8 cellular contexts compared by ENCODE assay signal in the genomic region with DNA sequence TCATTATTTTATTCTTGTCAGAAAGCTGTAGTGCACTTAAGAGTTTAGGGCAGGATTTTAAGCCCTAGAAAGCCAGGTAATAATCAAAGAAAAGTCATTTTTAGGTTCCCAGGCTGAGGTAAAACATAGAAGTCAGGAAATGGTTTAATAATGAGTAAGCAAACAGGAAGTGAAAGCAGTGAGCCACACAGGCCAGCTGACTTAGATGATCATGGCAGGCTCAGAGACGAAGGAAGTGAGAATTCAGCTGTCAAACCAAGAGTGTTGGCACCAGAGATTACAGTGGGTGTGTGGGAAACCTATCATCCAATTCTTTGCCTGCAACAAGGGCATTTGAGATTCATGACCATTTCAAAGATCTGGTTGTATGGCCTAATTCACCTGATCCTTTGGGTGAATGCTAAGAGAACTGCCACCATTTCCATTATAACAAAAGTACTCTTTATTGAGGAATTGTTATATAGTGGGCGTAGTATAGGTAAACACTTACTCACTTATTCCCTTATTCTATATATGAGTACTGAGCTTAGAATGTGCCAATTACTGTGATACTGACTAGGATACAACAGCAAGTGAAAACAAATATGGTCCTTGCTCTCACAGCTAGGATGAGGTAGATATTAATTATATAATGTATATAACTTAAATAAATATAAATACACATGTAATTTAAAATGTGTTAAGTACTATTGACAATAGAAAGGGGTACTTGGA.
A peak's percentile ranks its signal among the peaks of the same experiment; 100 is the strongest.
DNase-seq lines count a peak whose midpoint lies in the region; ATAC-seq and TF ChIP-seq lines count a peak whose summit lies in the region.

No MANE protein-coding gene starts in this region.

- TF ChIP-seq CTCF in HEK293 (tag by site-specific recombination; IDR thresholded peaks at IDR 0.05): no peak
- TF ChIP-seq CTCF in glutamatergic neuron (IDR thresholded peaks at IDR 0.05; ENCODE audit: partially characterized antibody, unreplicated experiment): no peak

- no peak overlapping the region for H3K4me3 ChIP-seq in HEK293 (ENCODE audit: low read depth, low read length)
- no peak overlapping the region for H3K4me3 ChIP-seq in MG63

- POLR2A ChIA-PET in HEK293 (lab: Yijun Ruan, JAX): no interaction called here
- POLR2A ChIA-PET in activated CD4-positive, alpha-beta memory T cell treated with anti-CD3 and anti-CD28 coated beads for 36 hours (lab: Charles Lee): no interaction called here

- H3K27me3 Mint-ChIP-seq in activated CD4-positive, alpha-beta memory T cell treated with anti-CD3 and anti-CD28 coated beads for 36 hours: peaks cover 5% of the 10 kb centered on the region
- H3K27me3 Mint-ChIP-seq in glutamatergic neuron (ENCODE audit: unreplicated experiment): peaks cover 2% of the 10 kb centered on the region

- no peak overlapping the region for H3K27ac ChIP-seq in HEK293 (ENCODE audit: extremely low read depth, low read depth, low read length)

- no peaks in the 10 kb centered on the region for H3K36me3 Mint-ChIP-seq in activated CD4-positive, alpha-beta memory T cell treated with anti-CD3 and anti-CD28 coated beads for 36 hours
- peaks cover 4% of the 10 kb centered on the region for H3K36me3 Mint-ChIP-seq in glutamatergic neuron (ENCODE audit: unreplicated experiment)

- H3K9me3 Mint-ChIP-seq in activated CD4-positive, alpha-beta memory T cell treated with anti-CD3 and anti-CD28 coated beads for 36 hours: no peaks in the 10 kb centered on the region
- peaks cover 2% of the 10 kb centered on the region for H3K9me3 Mint-ChIP-seq in glutamatergic neuron (ENCODE audit: unreplicated experiment)

- no peaks in the 10 kb centered on the region for H3K9me3 ChIP-seq in HEK293 (ENCODE audit: control insufficient read depth, insufficient read depth, low read depth, low read length)
- no peaks in the 10 kb centered on the region for H3K9me3 ChIP-seq in MG63

- H3K36me3 ChIP-seq in HEK293 (ENCODE audit: control insufficient read depth in 2 of 2, insufficient read depth in 1 of 2, low read length in 2 of 2): no peaks in the 10 kb centered on the region
- H3K36me3 ChIP-seq in MG63: no peaks in the 10 kb centered on the region

- DNase-seq in MG63 (peak; percentile 42), foreskin melanocyte (peak; percentile 58), mesenteric fat pad (ENCODE audit: low spot score) (no peak), glutamatergic neuron (no peak)
- DNase-seq in activated CD4-positive, alpha-beta memory T cell treated with anti-CD3 and anti-CD28 coated beads for 36 hours: peak; percentile 68
- peak; percentile 16 for DNase-seq in stimulated activated CD4-positive, alpha-beta T cell treated with anti-CD3 and anti-CD28 coated beads, Interleukin-4, amount 100 ng/mL, for 1 hour

- H3K4me1 Mint-ChIP-seq in activated CD4-positive, alpha-beta memory T cell treated with anti-CD3 and anti-CD28 coated beads for 36 hours (ENCODE audit: low read depth): peaks cover 7% of the 10 kb centered on the region
- peaks cover 13% of the 10 kb centered on the region for H3K4me1 Mint-ChIP-seq in glutamatergic neuron (ENCODE audit: low read depth, unreplicated experiment)

- no peaks in the 10 kb centered on the region for H3K27me3 ChIP-seq in MG63

- intact Hi-C loops in activated CD4-positive, alpha-beta memory T cell treated with anti-CD3 and anti-CD28 coated beads for 36 hours (cut with micrococcal nuclease): loop anchor here (1.0 to 10.0 kb wide), 3 partner anchors 93 to 328 kb away; partner anchors contain the start of gene SLAIN1

- peak; percentile 100 for ATAC-seq in GM18505 (IDR thresholded peaks at IDR 0.05; ENCODE audit: unreplicated experiment)

- CTCF ChIA-PET in HEK293 (lab: Yijun Ruan, JAX): no interaction called here
- CTCF ChIA-PET in activated CD4-positive, alpha-beta memory T cell treated with anti-CD3 and anti-CD28 coated beads for 36 hours (lab: Charles Lee): no interaction called here

- no peak overlapping the region for H3K4me3 Mint-ChIP-seq in activated CD4-positive, alpha-beta memory T cell treated with anti-CD3 and anti-CD28 coated beads for 36 hours
- H3K4me3 Mint-ChIP-seq in glutamatergic neuron (ENCODE audit: unreplicated experiment): no peak overlapping the region

- TF ChIP-seq POLR2A in GM18505 (IDR thresholded peaks at IDR 0.05; ENCODE audit: borderline replicate concordance, extremely low read depth, insufficient read depth, insufficient read length): no peak

- no peaks in the 10 kb centered on the region for H3K4me1 ChIP-seq in HEK293 (ENCODE audit: control insufficient read depth, insufficient read depth, low read length)

- no peak overlapping the region for H3K27ac Mint-ChIP-seq in activated CD4-positive, alpha-beta memory T cell treated with anti-CD3 and anti-CD28 coated beads for 36 hours
- H3K27ac Mint-ChIP-seq in glutamatergic neuron (ENCODE audit: unreplicated experiment): no peak overlapping the region

TF ChIP-seq in HEK293, 187 proteins besides CTCF, POLR2A, EP300 and RAD21:
- TF ChIP-seq SETDB1 (IDR thresholded peaks at IDR 0.05; ENCODE audit: insufficient read length, low read length) (peak; percentile 30), ZNF768 (tag by site-specific recombination; IDR thresholded peaks at IDR 0.05) (no peak)
TF ChIP-seq in HEK293: peak in this region for 1.

Comparison
In these comparisons a context has a peak if more than half of its experiments do, and no peak if none do; other contexts are left out.
1. DNase-seq: peak in MG63 (single experiment), activated CD4-positive, alpha-beta memory T cell treated with anti-CD3 and anti-CD28 coated beads for 36 hours (single experiment), foreskin melanocyte (single experiment) and stimulated activated CD4-positive, alpha-beta T cell treated with anti-CD3 and anti-CD28 coated beads, Interleukin-4, amount 100 ng/mL, for 1 hour (single experiment); none in mesenteric fat pad (single experiment) and glutamatergic neuron (single experiment).